Comparison of ENCODE assay signal across 18 cellular contexts in the genomic region with DNA sequence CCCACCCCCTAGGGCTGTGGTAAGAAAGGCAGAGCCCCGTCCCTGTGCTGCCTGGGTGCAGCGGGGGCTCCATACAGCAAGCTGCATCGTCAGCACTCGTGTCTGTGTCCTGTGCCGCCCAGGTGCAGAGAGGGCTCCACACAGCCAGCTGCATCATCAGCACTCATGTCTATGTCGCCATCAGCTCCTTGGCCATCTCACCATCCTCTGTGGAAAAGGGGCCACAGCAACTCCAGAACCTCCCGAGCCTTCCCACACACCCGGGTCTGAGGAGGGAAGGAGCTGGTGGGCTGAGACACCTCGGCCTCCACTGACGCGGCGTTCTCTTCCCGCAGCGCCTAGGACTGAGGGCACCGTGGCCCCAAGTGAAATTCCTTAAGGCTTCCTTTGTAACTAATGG.
DNase-seq lines count a peak whose midpoint lies in the region; ATAC-seq and TF ChIP-seq lines count a peak whose summit lies in the region.
"Had no signal": no experiment of that assay in that cellular context is flagged by ENCODE, and none has a peak within 500 bp of the region (broad histone marks: within the 10 kb centered on the region; RNA-seq: fewer than 3 reads in every experiment).

No MANE protein-coding gene starts in this region.

- H3K4me3 ChIP-seq in neuronal stem cell (ENCODE audit: low read length in 2 of 2): no peak overlapping the region
- H3K4me3 ChIP-seq: Peyer's patch had no signal

- no peak overlapping the region for H3K27ac Mint-ChIP-seq in activated T-helper 17 cell treated with anti-CD3 and anti-CD28 coated beads, Interleukin-2, amount 50 U/mL, for 72 hours
- peak overlapping the region; percentile 86 for H3K27ac Mint-ChIP-seq in chondrocyte (ENCODE audit: unreplicated experiment)
- peak overlapping the region; percentile 25 for H3K27ac Mint-ChIP-seq in stimulated activated naive B cell treated with anti-CD40 and anti-IgM and Interleukin-4, amounts not matched to agents 10 μg/mL and 1 μg/mL and 100 μg/mL, for 72 hours
- no peak overlapping the region for H3K27ac Mint-ChIP-seq in activated CD4-positive, alpha-beta T cell treated with anti-CD3 and anti-CD28 coated beads, Interleukin-2, amount 10 ng/mL, durations not matched to agents 7 days and 5 days

- H4K91ac ChIP-seq in neuronal stem cell (ENCODE audit: low read depth, low read length, poor library complexity): no peak overlapping the region

- ATAC-seq in activated T-helper 17 cell treated with anti-CD3 and anti-CD28 coated beads, Interleukin-2, amount 50 U/mL, for 72 hours (replicated peaks): peak; percentile 4
- no peak for ATAC-seq in stimulated activated naive B cell treated with anti-CD40 and anti-IgM and Interleukin-4, amounts not matched to agents 10 μg/mL and 1 μg/mL and 100 μg/mL, for 72 hours (replicated peaks)
- ATAC-seq in HG03520 (IDR thresholded peaks at IDR 0.05; ENCODE audit: unreplicated experiment): no peak

- CTCF ChIA-PET in activated CD4-positive, alpha-beta T cell treated with anti-CD3 and anti-CD28 coated beads, Interleukin-2, amount 10 ng/mL, durations not matched to agents 7 days and 5 days (lab: Charles Lee): interaction anchor here (0.6 to 2.9 kb wide), 2 partner anchors 20 to 367 kb away, joined by 4 to 9 read pairs; no protein-coding TSS in a partner anchor

- H3K4me3 Mint-ChIP-seq in activated T-helper 17 cell treated with anti-CD3 and anti-CD28 coated beads, Interleukin-2, amount 50 U/mL, for 72 hours: no peak overlapping the region
- no peak overlapping the region for H3K4me3 Mint-ChIP-seq in chondrocyte (ENCODE audit: unreplicated experiment)
- no peak overlapping the region for H3K4me3 Mint-ChIP-seq in stimulated activated naive B cell treated with anti-CD40 and anti-IgM and Interleukin-4, amounts not matched to agents 10 μg/mL and 1 μg/mL and 100 μg/mL, for 72 hours
- no peak overlapping the region for H3K4me3 Mint-ChIP-seq in activated CD4-positive, alpha-beta T cell treated with anti-CD3 and anti-CD28 coated beads, Interleukin-2, amount 10 ng/mL, durations not matched to agents 7 days and 5 days

- H3K9me3 ChIP-seq in neuronal stem cell (replicated peaks in 1 of 2; ENCODE audit: control insufficient read depth in 2 of 2, insufficient read depth in 1 of 2, low read depth in 1 of 2, low read length in 2 of 2): peaks cover 15 to 22% of the 10 kb centered on the region in 2 donors
- H3K9me3 ChIP-seq: Peyer's patch had no signal

- H3K36me3 ChIP-seq in neuronal stem cell (replicated peaks in 1 of 2; ENCODE audit: control insufficient read depth in 2 of 2, insufficient read depth in 2 of 2, low read length in 2 of 2): peaks cover 13 to 46% of the 10 kb centered on the region in 2 donors

- no peak overlapping the region for H3K4ac ChIP-seq in neuronal stem cell (ENCODE audit: low read length)

- POLR2A ChIA-PET in activated CD4-positive, alpha-beta T cell treated with anti-CD3 and anti-CD28 coated beads, Interleukin-2, amount 10 ng/mL, durations not matched to agents 7 days and 5 days (lab: Charles Lee): no interaction called here

- peaks cover 3% of the 10 kb centered on the region for H3K79me1 ChIP-seq in neuronal stem cell (ENCODE audit: low read depth, low read length)

- no peak overlapping the region for H2BK5ac ChIP-seq in neuronal stem cell (ENCODE audit: low read length)

- H2BK15ac ChIP-seq in neuronal stem cell (ENCODE audit: low read length): no peak overlapping the region

- H4K8ac ChIP-seq in neuronal stem cell (ENCODE audit: low read depth, low read length): no peak overlapping the region

- H3K4me1 Mint-ChIP-seq in activated T-helper 17 cell treated with anti-CD3 and anti-CD28 coated beads, Interleukin-2, amount 50 U/mL, for 72 hours: peaks cover 5% of the 10 kb centered on the region
- H3K4me1 Mint-ChIP-seq in chondrocyte (ENCODE audit: low read depth): peaks cover 42% of the 10 kb centered on the region
- peaks cover 12 to 16% of the 10 kb centered on the region in 2 donors for H3K4me1 Mint-ChIP-seq in stimulated activated naive B cell treated with anti-CD40 and anti-IgM and Interleukin-4, amounts not matched to agents 10 μg/mL and 1 μg/mL and 100 μg/mL, for 72 hours
- no peaks in the 10 kb centered on the region for H3K4me1 Mint-ChIP-seq in activated CD4-positive, alpha-beta T cell treated with anti-CD3 and anti-CD28 coated beads, Interleukin-2, amount 10 ng/mL, durations not matched to agents 7 days and 5 days

- no peak overlapping the region for H2AFZ ChIP-seq in neuronal stem cell (ENCODE audit: low read length)

- peaks cover 0 to 2% of the 10 kb centered on the region in 2 donors for H3K4me1 ChIP-seq in neuronal stem cell (ENCODE audit: control insufficient read depth in 2 of 2, insufficient read depth in 1 of 2, low read depth in 1 of 2, low read length in 2 of 2)

- H2AK5ac ChIP-seq in neuronal stem cell (ENCODE audit: low read depth, low read length): no peak overlapping the region

- H3K9ac ChIP-seq in neuronal stem cell (ENCODE audit: low read depth, low read length, poor library complexity): no peak overlapping the region
- H3K9ac ChIP-seq: KMS-11 had no signal

- no peaks in the 10 kb centered on the region for H3K9me3 Mint-ChIP-seq in activated T-helper 17 cell treated with anti-CD3 and anti-CD28 coated beads, Interleukin-2, amount 50 U/mL, for 72 hours
- H3K9me3 Mint-ChIP-seq in chondrocyte (ENCODE audit: low read depth): no peaks in the 10 kb centered on the region
- no peaks in the 10 kb centered on the region for H3K9me3 Mint-ChIP-seq in stimulated activated naive B cell treated with anti-CD40 and anti-IgM and Interleukin-4, amounts not matched to agents 10 μg/mL and 1 μg/mL and 100 μg/mL, for 72 hours
- H3K9me3 Mint-ChIP-seq in activated CD4-positive, alpha-beta T cell treated with anti-CD3 and anti-CD28 coated beads, Interleukin-2, amount 10 ng/mL, durations not matched to agents 7 days and 5 days: peaks cover 2% of the 10 kb centered on the region

- H3K27me3 Mint-ChIP-seq in activated T-helper 17 cell treated with anti-CD3 and anti-CD28 coated beads, Interleukin-2, amount 50 U/mL, for 72 hours: no peaks in the 10 kb centered on the region
- H3K27me3 Mint-ChIP-seq in chondrocyte (ENCODE audit: low read depth): no peaks in the 10 kb centered on the region
- H3K27me3 Mint-ChIP-seq in stimulated activated naive B cell treated with anti-CD40 and anti-IgM and Interleukin-4, amounts not matched to agents 10 μg/mL and 1 μg/mL and 100 μg/mL, for 72 hours: no peaks in the 10 kb centered on the region
- H3K27me3 Mint-ChIP-seq in activated CD4-positive, alpha-beta T cell treated with anti-CD3 and anti-CD28 coated beads, Interleukin-2, amount 10 ng/mL, durations not matched to agents 7 days and 5 days: no peaks in the 10 kb centered on the region

- no peak for TF ChIP-seq CTCF in chondrocyte (IDR thresholded peaks at IDR 0.05)

- no peak overlapping the region for H3K14ac ChIP-seq in neuronal stem cell (ENCODE audit: low read length)

- no peak overlapping the region for H3K27ac ChIP-seq in neuronal stem cell (replicated peaks; ENCODE audit: low read length)
- H3K27ac ChIP-seq: KMS-11, Peyer's patch had no signal

- H3K23ac ChIP-seq in neuronal stem cell (ENCODE audit: low read depth, low read length, poor library complexity): no peak overlapping the region

- WGBS in neuronal stem cell (ENCODE audit: extremely low coverage in 2 of 2, insufficient read length in 2 of 2, insufficient replicate concordance in 1 of 2), 2 donors: no CpG with 5 or more reads among the region's 15 CpGs

- H3K4me2 ChIP-seq in neuronal stem cell (ENCODE audit: insufficient read depth, low read length, poor library complexity, severe bottlenecking): no peak overlapping the region
- H3K4me2 ChIP-seq: KMS-11 had no signal

- DNase-seq in chondrocyte (ENCODE audit: low spot score): peak; percentile 47
- no peak for DNase-seq in neuronal stem cell (ENCODE audit: low spot score)
- DNase-seq in stimulated activated naive B cell treated with anti-CD40 and anti-IgM and Interleukin-4, amounts not matched to agents 10 μg/mL and 1 μg/mL and 100 μg/mL, for 72 hours: no peak
- DNase-seq in activated CD4-positive, alpha-beta T cell treated with anti-CD3 and anti-CD28 coated beads, Interleukin-2, amount 10 ng/mL, durations not matched to agents 7 days and 5 days: no peak
- no peak for DNase-seq in NOMO-1 (lab: John Stamatoyannopoulos, UW; ENCODE audit: unreplicated experiment in 2 of 2)
- DNase-seq: ACHN, AML-193, COR-L47, NCI-H1092, NCI-H1694, NCI-H2107, NCI-H226, NCI-H524 treated with DMSO at 0.1 percent for 48 hours, SHP77 had no signal

- H3K18ac ChIP-seq in neuronal stem cell (ENCODE audit: low read length): peak overlapping the region; percentile 57

- H2BK120ac ChIP-seq in neuronal stem cell (ENCODE audit: low read depth, low read length): no peak overlapping the region

- peaks cover 92% of the 10 kb centered on the region for H3K36me3 Mint-ChIP-seq in activated T-helper 17 cell treated with anti-CD3 and anti-CD28 coated beads, Interleukin-2, amount 50 U/mL, for 72 hours (ENCODE audit: low read depth)
- H3K36me3 Mint-ChIP-seq in chondrocyte (ENCODE audit: low read depth): peaks cover 11% of the 10 kb centered on the region
- peaks cover 45 to 59% of the 10 kb centered on the region in 2 donors for H3K36me3 Mint-ChIP-seq in stimulated activated naive B cell treated with anti-CD40 and anti-IgM and Interleukin-4, amounts not matched to agents 10 μg/mL and 1 μg/mL and 100 μg/mL, for 72 hours
- peaks cover 15% of the 10 kb centered on the region for H3K36me3 Mint-ChIP-seq in activated CD4-positive, alpha-beta T cell treated with anti-CD3 and anti-CD28 coated beads, Interleukin-2, amount 10 ng/mL, durations not matched to agents 7 days and 5 days (ENCODE audit: low read depth)

- H3K27me3 ChIP-seq in neuronal stem cell (ENCODE audit: control insufficient read depth in 3 of 3, insufficient read depth in 3 of 3, low read depth in 1 of 3, low read length in 3 of 3): no peaks in the 10 kb centered on the region
- H3K27me3 ChIP-seq: Peyer's patch had no signal

- no peak overlapping the region for H2BK12ac ChIP-seq in neuronal stem cell (ENCODE audit: low read length)

Comparison
In these comparisons a context has a peak if more than half of its experiments do, and no peak if none do; other contexts are left out.
1. H3K27ac Mint-ChIP-seq: peak in chondrocyte (single experiment) and stimulated activated naive B cell treated with anti-CD40 and anti-IgM and Interleukin-4, amounts not matched to agents 10 μg/mL and 1 μg/mL and 100 μg/mL, for 72 hours (single experiment); none in activated T-helper 17 cell treated with anti-CD3 and anti-CD28 coated beads, Interleukin-2, amount 50 U/mL, for 72 hours (single experiment) and activated CD4-positive, alpha-beta T cell treated with anti-CD3 and anti-CD28 coated beads, Interleukin-2, amount 10 ng/mL, durations not matched to agents 7 days and 5 days (single experiment).